In the genomic region with DNA sequence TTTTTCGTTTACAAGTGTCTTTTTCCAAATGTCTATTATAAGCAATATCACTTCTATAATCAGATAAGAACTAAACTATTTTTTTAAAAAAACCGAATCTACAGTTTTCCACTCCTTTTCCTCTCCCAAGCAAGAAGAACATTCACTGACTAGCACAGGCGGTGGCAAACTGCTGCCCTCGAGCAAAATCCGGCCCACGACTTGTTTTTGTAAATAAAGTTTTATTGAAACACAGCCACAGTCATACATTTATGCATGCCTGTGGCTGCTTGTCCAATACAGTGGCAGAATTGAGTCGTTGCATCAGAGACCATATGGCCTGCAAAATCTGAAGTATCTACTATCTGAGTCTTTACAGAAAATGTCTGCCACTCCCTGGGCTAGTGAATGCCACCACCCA, we compare ENCODE assay signal across 21 cellular contexts. TPM values are rescaled to one million over a fixed set of nuclear protein-coding genes. Genes with fewer than 3 reads are reported as not detected.
DNase-seq lines count a peak whose midpoint lies in the region; ATAC-seq, FAIRE-seq and TF ChIP-seq lines count a peak whose summit lies in the region.
"Had no signal": no experiment of that assay in that cellular context is flagged by ENCODE, and none has a peak within 500 bp of the region (broad histone marks: within the 10 kb centered on the region; RNA-seq: fewer than 3 reads in every experiment).

No MANE protein-coding gene starts in this region.

- no peak overlapping the region for H4K91ac ChIP-seq in H1 (replicated peaks; ENCODE audit: insufficient read length, low read length)

- no peak overlapping the region for H2BK12ac ChIP-seq in H1 (ENCODE audit: low read depth, low read length)

- H3K4me1 Mint-ChIP-seq in stimulated activated naive B cell treated with anti-CD40 and anti-IgM and Interleukin-4, amounts not matched to agents 10 μg/mL and 1 μg/mL and 100 μg/mL, for 72 hours = peaks cover 7 to 11% of the 10 kb centered on the region in 2 donors
- H3K4me1 Mint-ChIP-seq: CD4-positive, alpha-beta memory T cell had no signal

- H3K9me3 Mint-ChIP-seq in stimulated activated naive B cell treated with anti-CD40 and anti-IgM and Interleukin-4, amounts not matched to agents 10 μg/mL and 1 μg/mL and 100 μg/mL, for 72 hours = peaks cover 0 to 1% of the 10 kb centered on the region in 2 donors
- H3K9me3 Mint-ChIP-seq: CD4-positive, alpha-beta memory T cell had no signal

- TF ChIP-seq CTCF in 22Rv1 (IDR thresholded peaks at IDR 0.05) = no peak
- no peak for TF ChIP-seq CTCF in H1 (IDR thresholded peaks at IDR 0.05; ENCODE audit: control extremely low read depth in 1 of 3, insufficient read depth in 1 of 3, low read depth in 1 of 3, low read length in 3 of 3)
- TF ChIP-seq CTCF in prostate gland (IDR thresholded peaks at IDR 0.05) = no peak
- no peak for TF ChIP-seq CTCF in transverse colon (IDR thresholded peaks at IDR 0.05)

- no peaks in the 10 kb centered on the region for H3K4me1 ChIP-seq in H1 (replicated peaks in 1 of 4; ENCODE audit: control insufficient read depth in 3 of 4, insufficient read depth in 4 of 4, low read length in 3 of 4)
- H3K4me1 ChIP-seq in prostate gland (replicated peaks) = no peaks in the 10 kb centered on the region
- H3K4me1 ChIP-seq in transverse colon = peaks cover 3 to 37% (median 19%) of the 10 kb centered on the region in 4 donors
- H3K4me1 ChIP-seq: BE2C, HAP-1 had no signal

- TF ChIP-seq RAD21 in H1 (IDR thresholded peaks at IDR 0.05 in 1 of 2, conservative IDR thresholded peaks at IDR 0.05 in 1 of 2; ENCODE audit: low read depth in 2 of 2, low read length in 2 of 2) = no peak

- H3K27me3 Mint-ChIP-seq in stimulated activated naive B cell treated with anti-CD40 and anti-IgM and Interleukin-4, amounts not matched to agents 10 μg/mL and 1 μg/mL and 100 μg/mL, for 72 hours = no peaks in the 10 kb centered on the region

- no peak overlapping the region for H2AK5ac ChIP-seq in H1 (ENCODE audit: low read depth, low read length)

- peak overlapping the region; percentile 5; the same call in 1 of the 2 replicates for H4K8ac ChIP-seq in H1 (ENCODE audit: extremely low read depth, insufficient read depth, low read length)

- H3K36me3 ChIP-seq in H1 (ENCODE audit: control insufficient read depth in 2 of 4, insufficient read depth in 4 of 4, low read length in 3 of 4) (peaks cover 4 to 11% (median 6%) of the 10 kb centered on the region in 4 experiments; a peak in 7 of 8 replicates), prostate gland (no peaks in the 10 kb centered on the region), transverse colon (no peaks in the 10 kb centered on the region)

- H2BK15ac ChIP-seq in H1 (ENCODE audit: low read length) = no peak overlapping the region

- WGBS in H1 (ENCODE audit: extremely low coverage in 1 of 2, insufficient coverage in 1 of 2, insufficient read length in 1 of 2, insufficient replicate concordance in 2 of 2, low coverage in 1 of 2, low lambda C conversion rate in 2 of 2, missing lambda C conversion rate in 1 of 2), 2 experiments = 90% methylated on average over 7 of the region's 7 CpGs; no CpG with 5 or more reads in 1 of the 2 experiments
- 91% methylated on average over 7 of the region's 7 CpGs for WGBS in prostate gland
- 93 to 98% methylated on average over 6 to 7 of the region's 7 CpGs for WGBS in transverse colon (ENCODE audit: low coverage in 1 of 2), 2 donors

- peaks cover 0 to 27% of the 10 kb centered on the region in 2 experiments; a peak in 3 of 4 replicates for H3K79me2 ChIP-seq in H1 (ENCODE audit: control insufficient read depth in 1 of 2, insufficient read depth in 2 of 2, low read length in 2 of 2)

- no peak overlapping the region for H3K14ac ChIP-seq in H1 (ENCODE audit: insufficient read length)

- TF ChIP-seq EP300 in H1 (IDR thresholded peaks at IDR 0.05; ENCODE audit: borderline replicate concordance in 1 of 2, low read depth in 2 of 2, low read length in 2 of 2) (no peak), transverse colon (IDR thresholded peaks at IDR 0.05; ENCODE audit: low read depth) (no peak)

- no peak overlapping the region for H2BK20ac ChIP-seq in H1 (ENCODE audit: low read length)

- H3K9me3 ChIP-seq in H1 (ENCODE audit: insufficient read depth in 2 of 2, low read depth in 1 of 2, low read length in 1 of 2) (no peaks in the 10 kb centered on the region), prostate gland (no peaks in the 10 kb centered on the region), transverse colon (no peaks in the 10 kb centered on the region)
- H3K9me3 ChIP-seq: BE2C, HAP-1 had no signal

- TF ChIP-seq POLR2A in H1 (IDR thresholded peaks at IDR 0.05; ENCODE audit: control extremely low read depth in 1 of 2, low read depth in 2 of 2, low read length in 2 of 2) = no peak
- no peak for TF ChIP-seq POLR2A in prostate gland (IDR thresholded peaks at IDR 0.05)
- no peak for TF ChIP-seq POLR2A in transverse colon (IDR thresholded peaks at IDR 0.05)

- H3K23ac ChIP-seq in H1 (ENCODE audit: insufficient read length) = no peak overlapping the region

- no peak overlapping the region for H3K18ac ChIP-seq in H1 (ENCODE audit: extremely low read depth, low read length)

- peak; percentile 26 for DNase-seq in NAMALWA (ENCODE audit: low spot score)
- DNase-seq in H1 (ENCODE audit: low read depth in 1 of 2, low spot score in 2 of 2) = no peak
- DNase-seq in prostate gland (ENCODE audit: low spot score) = no peak
- DNase-seq in transverse colon = no peak
- no peak for DNase-seq in NCI-H2081 treated with DMSO at 0.1 percent for 48 hours (lab: John Stamatoyannopoulos, UW)
- DNase-seq in stimulated activated naive B cell treated with anti-CD40 and anti-IgM and Interleukin-4, amounts not matched to agents 10 μg/mL and 1 μg/mL and 100 μg/mL, for 72 hours = no peak
- DNase-seq: BE2C; CD4-positive, alpha-beta memory T cell; KG1; NCI-H1048; NCI-H1436; NCI-H1930; NCI-H510A; NCI-H748 treated with DMSO at 0.1 percent for 48 hours; NK-92 treated with Interleukin-12 subunit alpha and Interleukin-12 subunit beta, amount 100 ng/mL, for 24 hours had no signal

- POLR2A ChIA-PET in H1 (lab: Charles Lee; ENCODE audit: partially characterized antibody) = no interaction called here

- H3K27ac ChIP-seq in 22Rv1 (peak overlapping the region; percentile 58), H1 (ENCODE audit: low read depth, low read length) (no peak overlapping the region), prostate gland (peak overlapping the region; percentile 32 to 55), transverse colon (peak overlapping the region in 1 of 4 donors; percentile 71)

- H4K5ac ChIP-seq in H1 (ENCODE audit: insufficient read length, low read depth, low read length) = no peak overlapping the region

- H2BK5ac ChIP-seq in H1 (ENCODE audit: low read depth, low read length) = no peak overlapping the region

- no peak overlapping the region for H2AFZ ChIP-seq in H1 (ENCODE audit: low read length)

- no peak for FAIRE-seq in H1 (lab: Jason Lieb, UNC)
- FAIRE-seq: A204.1, GM12891, GM19239 had no signal

- intact Hi-C loops in prostate gland (cut with DNase I) (no loop called here), transverse colon (cut with DNase I; ENCODE audit: low total_unique reads) (no loop called here)

- H3K56ac ChIP-seq in H1 (replicated peaks; ENCODE audit: insufficient read length, low read depth, low read length) = no peak overlapping the region

- in situ Hi-C loops in transverse colon (cut with MboI; ENCODE audit: low pct_ligation_motif_present in 1 of 4, low pct_unique_long_range_greater_than_20kb in 1 of 4, low sequenced_read_pairs in 3 of 4) = no loop called here

- H3K27ac Mint-ChIP-seq in stimulated activated naive B cell treated with anti-CD40 and anti-IgM and Interleukin-4, amounts not matched to agents 10 μg/mL and 1 μg/mL and 100 μg/mL, for 72 hours = no peak overlapping the region
- H3K27ac Mint-ChIP-seq: CD4-positive, alpha-beta memory T cell had no signal

- H3K36me3 Mint-ChIP-seq in stimulated activated naive B cell treated with anti-CD40 and anti-IgM and Interleukin-4, amounts not matched to agents 10 μg/mL and 1 μg/mL and 100 μg/mL, for 72 hours = peaks cover 14 to 16% of the 10 kb centered on the region in 2 donors
- H3K36me3 Mint-ChIP-seq: CD4-positive, alpha-beta memory T cell had no signal

- peaks cover 9% of the 10 kb centered on the region for H3K79me1 ChIP-seq in H1 (ENCODE audit: low read depth, low read length)

- no peak overlapping the region for H3K4me2 ChIP-seq in H1 (ENCODE audit: insufficient read depth in 1 of 2, low read depth in 2 of 2, low read length in 2 of 2)

- no peak overlapping the region for H3K4ac ChIP-seq in H1 (replicated peaks; ENCODE audit: insufficient read length, low read depth, low read length)

- H3K9ac ChIP-seq in H1 (replicated peaks in 1 of 4; ENCODE audit: extremely low read depth in 1 of 4, low read depth in 3 of 4, low read length in 3 of 4) = no peak overlapping the region

- no peak overlapping the region for H2BK120ac ChIP-seq in H1 (replicated peaks; ENCODE audit: low read depth, low read length)

- no peak overlapping the region for H3K4me3 Mint-ChIP-seq in stimulated activated naive B cell treated with anti-CD40 and anti-IgM and Interleukin-4, amounts not matched to agents 10 μg/mL and 1 μg/mL and 100 μg/mL, for 72 hours
- H3K4me3 Mint-ChIP-seq: CD4-positive, alpha-beta memory T cell had no signal

- CTCF ChIA-PET in H1 (lab: Charles Lee; ENCODE audit: partially characterized antibody) = interaction anchor here (1.6 kb wide), 1 partner anchor 20 kb away, joined by 4 read pairs; no protein-coding TSS in a partner anchor

- H3K27me3 ChIP-seq in H1 (replicated peaks in 1 of 4; ENCODE audit: control insufficient read depth in 3 of 4, extremely low read depth in 1 of 4, insufficient read depth in 3 of 4, low read length in 3 of 4) (no peaks in the 10 kb centered on the region), prostate gland (replicated peaks; ENCODE audit: insufficient read depth) (no peaks in the 10 kb centered on the region), transverse colon (no peaks in the 10 kb centered on the region)
- H3K27me3 ChIP-seq: BE2C had no signal

- no peak overlapping the region for H3K4me3 ChIP-seq in H1 (ENCODE audit: extremely low read depth in 1 of 4, insufficient read depth in 2 of 4, low read depth in 3 of 4, low read length in 4 of 4)
- H3K4me3 ChIP-seq in prostate gland = no peak overlapping the region
- no peak overlapping the region for H3K4me3 ChIP-seq in transverse colon
- H3K4me3 ChIP-seq: HAP-1 had no signal

- H3K23me2 ChIP-seq in H1 (ENCODE audit: low read depth, low read length) = peaks cover 3% of the 10 kb centered on the region; the same call in 1 of the 2 replicates

- no peak for ATAC-seq in HG02973 (IDR thresholded peaks at IDR 0.05; ENCODE audit: unreplicated experiment)
- no peak for ATAC-seq in stimulated activated naive B cell treated with anti-CD40 and anti-IgM and Interleukin-4, amounts not matched to agents 10 μg/mL and 1 μg/mL and 100 μg/mL, for 72 hours (replicated peaks)

- H4K20me1 ChIP-seq in H1 (replicated peaks in 1 of 2; ENCODE audit: control insufficient read depth in 1 of 2, insufficient read depth in 2 of 2, low read length in 2 of 2) = peaks cover 2 to 9% of the 10 kb centered on the region in 2 experiments

RNA-seq across cellular contexts. Expression of gene INSR, which starts 27.4 kb away (rescaled TPM):
- total RNA-seq in H1 (2021; fragmentation: NEBNext Ultra II Directional; extraction: Animal tissue kit (Norgen Biotek cat#: 25700)) = 48.7 and 51.0 TPM in 2 replicates
- polyA plus RNA-seq in H1 (2011; rRNA removed) = 13.1 and 23.0 TPM in 2 replicates
- 14.0 TPM for polyA plus RNA-seq in H1 (2011; cell fraction: cytosol; rRNA removed)
- polyA plus RNA-seq in H1 (2011; cell fraction: nucleus; rRNA removed) = 67.6 TPM
- polyA plus RNA-seq in H1 (2012, experiment 1 of 2) = 19.9 to 25.1 TPM (median 21.9 TPM) in 4 replicates
- polyA plus RNA-seq in H1 (2012, experiment 2 of 2) = 2.9 TPM
- polyA plus RNA-seq in H1 (2013, experiment 1 of 2) = 21.5 TPM
- 20.9 TPM for polyA plus RNA-seq in H1 (2013, experiment 2 of 2)
- polyA minus RNA-seq in H1 (2011; rRNA and poly(A)+ RNA removed) = 137 and 179 TPM in 2 replicates
- 53.8 TPM for polyA minus RNA-seq in H1 (2011; cell fraction: cytosol; rRNA and poly(A)+ RNA removed)
- polyA minus RNA-seq in H1 (2011; cell fraction: nucleus; rRNA and poly(A)+ RNA removed) = 71.7 TPM
- total RNA-seq in prostate gland (100 to 1,000 TPM in 1 of 2 donors, 10 to 100 TPM in 1; 51.2 to 124 TPM), transverse colon (100 to 1,000 TPM; 134 to 252 (median 164) TPM)
